In the genomic region with DNA sequence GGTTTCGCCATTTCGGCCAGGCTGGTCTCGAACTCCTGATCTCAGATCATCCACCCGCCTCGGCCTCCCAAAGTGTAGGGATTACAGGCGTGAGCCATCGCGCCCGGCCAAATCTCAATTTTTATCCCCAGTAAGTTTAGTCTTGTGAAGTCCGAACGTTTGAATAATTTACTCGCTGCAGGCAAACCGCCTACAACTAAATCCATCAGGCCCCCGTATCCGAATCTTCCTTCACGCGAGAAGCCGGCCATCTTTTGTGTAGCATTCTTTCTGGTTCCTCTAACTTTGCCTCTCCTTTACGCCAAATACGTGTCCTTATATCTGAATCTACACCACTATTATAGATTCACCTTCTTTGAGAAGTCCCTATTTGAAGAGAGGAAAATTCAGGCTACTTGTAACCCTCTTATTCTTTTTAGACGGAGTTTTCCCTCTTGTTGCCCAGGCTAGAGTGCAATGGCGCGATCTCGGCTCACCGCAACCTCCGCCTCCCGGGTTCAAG, we compare ENCODE assay signal across 8 cellular contexts. TPM values are rescaled to one million over a fixed set of nuclear protein-coding genes. Genes with fewer than 3 reads are reported as not detected.
DNase-seq lines count a peak whose midpoint lies in the region; ATAC-seq and TF ChIP-seq lines count a peak whose summit lies in the region.

No MANE protein-coding gene starts in this region.

- WGBS in lung, 2 donors: 17 to 35% methylated on average over 27 of the region's 27 CpGs
- 36 to 43% methylated on average over 27 of the region's 27 CpGs for WGBS in tibial nerve, 2 donors

- H3K36me3 ChIP-seq in lung (ENCODE audit: control insufficient read depth in 2 of 2, insufficient read depth in 2 of 2, low read length in 2 of 2) (peaks cover 0 to 8% of the 10 kb centered on the region in 2 donors), tibial nerve (peaks cover 0 to 25% (median 0%) of the 10 kb centered on the region in 3 donors)

- DNase-seq in GM12864 (ENCODE audit: low read depth) (no peak), NOMO-1 treated with dmso at 0.1 percent for 144 hours (lab: John Stamatoyannopoulos, UW; ENCODE audit: unreplicated experiment) (peak; percentile 14), MCF 10A (ENCODE audit: unreplicated experiment) (peak; percentile 59), lung (ENCODE audit: low spot score) (no peak), tibial nerve (ENCODE audit: low spot score in 2 of 2) (no peak), NCI-H748 (lab: John Stamatoyannopoulos, UW; ENCODE audit: unreplicated experiment) (no peak)

- H3K9me3 ChIP-seq in lung (ENCODE audit: control insufficient read depth in 2 of 2, insufficient read depth in 1 of 2, low read length in 1 of 2): no peaks in the 10 kb centered on the region
- no peaks in the 10 kb centered on the region for H3K9me3 ChIP-seq in tibial nerve

- H3K27ac ChIP-seq in lung (ENCODE audit: low read depth in 1 of 2, low read length in 1 of 2) (peak overlapping the region; percentile 85 to 88), tibial nerve (peak overlapping the region; percentile 49 to 92 (median 91))

- H3K27me3 Mint-ChIP-seq in MCF 10A (ENCODE audit: insufficient read depth, unreplicated experiment): no peaks in the 10 kb centered on the region

- TF ChIP-seq POLR2A in tibial nerve (IDR thresholded peaks at IDR 0.05): no peak

- H3K36me3 Mint-ChIP-seq in MCF 10A (ENCODE audit: insufficient read depth, unreplicated experiment): peaks cover 58% of the 10 kb centered on the region

- H3K4me3 Mint-ChIP-seq in MCF 10A (ENCODE audit: unreplicated experiment): peak overlapping the region; percentile 96

- H3K4me3 ChIP-seq in GM12864 (ENCODE audit: low read depth, low read length): peak overlapping the region; percentile 78
- peak overlapping the region; percentile 80 for H3K4me3 ChIP-seq in lung
- H3K4me3 ChIP-seq in tibial nerve: peak overlapping the region; percentile 64 to 97 (median 70)

- H3K27me3 ChIP-seq in lung (ENCODE audit: control insufficient read depth, insufficient read depth) (no peaks in the 10 kb centered on the region), tibial nerve (no peaks in the 10 kb centered on the region)

- BruUV-seq in MCF 10A (replicated peaks; lab: Mats Ljungman, UMichigan): TSS peak; percentile 87

- H3K4me1 Mint-ChIP-seq in MCF 10A (ENCODE audit: insufficient read depth, unreplicated experiment): peaks cover 19% of the 10 kb centered on the region

- TF ChIP-seq CTCF in GM12864 (IDR thresholded peaks at IDR 0.05; ENCODE audit: low read depth, low read length, missing control alignments) (no peak), MCF 10A (IDR thresholded peaks at IDR 0.05; ENCODE audit: unreplicated experiment) (no peak), lung (IDR thresholded peaks at IDR 0.05; ENCODE audit: control extremely low read depth, extremely low read depth) (no peak), tibial nerve (IDR thresholded peaks at IDR 0.05) (no peak)

- CTCF ChIA-PET in MCF 10A (lab: Yijun Ruan, JAX): interaction anchor here (1.8 to 7.6 kb wide), 2 partner anchors 14 kb away, joined by 12 to 78 read pairs; no protein-coding TSS in a partner anchor

- peak overlapping the region; percentile 99 for H3K27ac Mint-ChIP-seq in MCF 10A (ENCODE audit: low read depth, unreplicated experiment)

- ATAC-seq in lung (ENCODE audit: insufficient read depth, low FRiP score) (no peak), HG03196 (IDR thresholded peaks at IDR 0.05; ENCODE audit: unreplicated experiment) (no peak), HG03432 (IDR thresholded peaks at IDR 0.05; ENCODE audit: unreplicated experiment) (no peak)

- H3K4me1 ChIP-seq in lung (ENCODE audit: control insufficient read depth in 2 of 2, insufficient read depth in 2 of 2, low read length in 2 of 2) (peaks cover 4 to 12% of the 10 kb centered on the region in 2 donors), tibial nerve (peaks cover 0 to 33% (median 14%) of the 10 kb centered on the region in 4 donors)

- H3K9me3 Mint-ChIP-seq in MCF 10A (ENCODE audit: unreplicated experiment): no peaks in the 10 kb centered on the region

- TF ChIP-seq EP300 in tibial nerve (IDR thresholded peaks at IDR 0.05): no peak

- intact Hi-C loops in MCF 10A (cut with micrococcal nuclease): no loop called here

- POLR2A ChIA-PET in MCF 10A (lab: Yijun Ruan, JAX): interaction anchor here (0.8 to 2.6 kb wide), 10 partner anchors 14 to 241 kb away, joined by 3 to 15 read pairs (median 5); a partner anchor contains a TSS

RNA-seq across cellular contexts. Expression of a gene that starts 0.6 kb away (rescaled TPM):
- 395 and 505 TPM in 2 replicates for total RNA-seq in MCF 10A (2022)
- total RNA-seq in lung: 100 to 1,000 TPM; 281 to 420 TPM
- 100 to 1,000 TPM; 175 to 224 TPM for polyA plus RNA-seq in lung
- total RNA-seq in tibial nerve: 100 to 1,000 TPM; 271 to 291 (median 274) TPM

RNA-seq across cellular contexts. Expression of a gene that starts 4.5 kb away (rescaled TPM):
- total RNA-seq in MCF 10A (2022) (26.0 and 26.7 TPM in 2 replicates), lung (10 to 100 TPM; 19.8 to 31.8 TPM), tibial nerve (10 to 100 TPM; 51.6 to 76.1 (median 58.8) TPM)
- 10 to 100 TPM; 19.3 to 20.2 TPM for polyA plus RNA-seq in lung

RNA-seq across cellular contexts. Expression of a gene that starts 25.5 kb away (rescaled TPM):
- total RNA-seq in MCF 10A (2022): 0.26 and 0.27 TPM in 2 replicates
- total RNA-seq in lung: not detected
- not detected for polyA plus RNA-seq in lung
- not detected for total RNA-seq in tibial nerve

RNA-seq across cellular contexts. Expression of a gene that starts 40.9 kb away (rescaled TPM):
- 21.5 and 32.8 TPM in 2 replicates for total RNA-seq in MCF 10A (2022)
- 10 to 100 TPM; 11.7 to 17.2 TPM for total RNA-seq in lung
- 10 to 100 TPM in 1 of 2 donors, 1 to 10 TPM in 1; 9.3 to 31.1 TPM for polyA plus RNA-seq in lung
- 10 to 100 TPM; 10.3 to 39.8 (median 21.5) TPM for total RNA-seq in tibial nerve

RNA-seq across cellular contexts. Expression of a gene that starts 57.5 kb away (rescaled TPM):
- total RNA-seq in MCF 10A (2022): 164 and 165 TPM in 2 replicates
- total RNA-seq in lung: 10 to 100 TPM; 15.4 to 29.1 TPM
- polyA plus RNA-seq in lung: 10 to 100 TPM; 12.9 to 19.6 TPM
- 10 to 100 TPM; 10.7 to 34.5 (median 20.4) TPM for total RNA-seq in tibial nerve

Comparison
In these comparisons a context has a peak if more than half of its experiments do, and no peak if none do; other contexts are left out.
1. DNase-seq: peak in NOMO-1 treated with dmso at 0.1 percent for 144 hours (single experiment) and MCF 10A (single experiment); none in GM12864 (single experiment), lung (single experiment), tibial nerve (0 of 2) and NCI-H748 (single experiment).
2. Peak in every context shown above with its lines, with median percentiles within 50 percentile points of each other: H3K4me3 ChIP-seq.